Comparison of ENCODE assay signal across 19 cellular contexts in genomic region chr12:15443050-15443449, GRCh38.
"Had no signal": no experiment of that assay in that cellular context is flagged by ENCODE, and none has a peak within 500 bp of the region (broad histone marks: within the 10 kb centered on the region; RNA-seq: fewer than 3 reads in every experiment).

No MANE protein-coding gene starts in this region.

- H3K4me3 ChIP-seq: MG63, SJSA1, SK-N-MC had no signal

- H3K36me3 ChIP-seq: MG63, SJSA1 had no signal

- FAIRE-seq: RCC 7860 had no signal

- DNase-seq: MG63, NCI-H1092 treated with DMSO at 0.1 percent for 48 hours, NCI-H1436, NCI-H187, NCI-H2029, NCI-H2081 treated with DMSO at 0.1 percent for 48 hours, NCI-H2171, NCI-H226, NCI-H446, NCI-H510A, NCI-H524 treated with DMSO at 0.1 percent for 48 hours, NCI-H69, NCI-H774, Right ventricle myocardium superior, RPMI8226, SIG-M5 had no signal

- H3K9me3 ChIP-seq: SJSA1 had no signal

- H3K27ac ChIP-seq: SJSA1, SK-N-MC had no signal

- H3K4me1 ChIP-seq: SJSA1 had no signal

- H3K27me3 ChIP-seq: MG63, SJSA1 had no signal
